ENCODE assay signal across 17 cellular contexts in genomic region chr3:88589131-88589530, GRCh38.
DNase-seq lines count a peak whose midpoint lies in the region; TF ChIP-seq lines count a peak whose summit lies in the region.
"Had no signal": no experiment of that assay in that cellular context is flagged by ENCODE, and none has a peak within 500 bp of the region (broad histone marks: within the 10 kb centered on the region; RNA-seq: fewer than 3 reads in every experiment).

No MANE protein-coding gene starts in this region.

- no peak overlapping the region for H3K4me3 ChIP-seq in HUES64 (ENCODE audit: low read length)
- no peak overlapping the region for H3K4me3 ChIP-seq in kidney epithelial cell (ENCODE audit: low read depth, low read length)
- no peak overlapping the region for H3K4me3 ChIP-seq in skeletal muscle cell (ENCODE audit: low read depth, low read length)
- H3K4me3 ChIP-seq: GM23248 had no signal

- peak; percentile 36 for DNase-seq in astrocyte of the hippocampus (ENCODE audit: low read depth, low spot score)
- DNase-seq in kidney epithelial cell (ENCODE audit: low read depth), result peak; percentile 7
- peak; percentile 3 for DNase-seq in skeletal muscle cell (ENCODE audit: low read depth)
- no peak for DNase-seq in GM20000 (ENCODE audit: low spot score)
- DNase-seq in SHP77 treated with DMSO at 0.1 percent for 48 hours (lab: John Stamatoyannopoulos, UW), result no peak
- no peak for DNase-seq in NCI-H187 treated with DMSO at 0.1 percent for 48 hours (lab: John Stamatoyannopoulos, UW)
- DNase-seq: BE2C; CD4-positive, alpha-beta memory T cell; DMS79 treated with DMSO at 0.1 percent for 48 hours; GM23248; KBM-7; NCI-H1048; NCI-H1436 treated with DMSO at 0.1 percent for 48 hours; NCI-H2081 treated with DMSO at 0.1 percent for 48 hours; NCI-H524 treated with DMSO at 0.1 percent for 48 hours; SIG-M5 had no signal

- H3K27me3 ChIP-seq in HUES64 (ENCODE audit: insufficient read depth, low read length) (no peaks in the 10 kb centered on the region), kidney epithelial cell (ENCODE audit: control insufficient read depth, insufficient read depth, low read length) (no peaks in the 10 kb centered on the region)
- H3K27me3 ChIP-seq: BE2C had no signal

- no peak for TF ChIP-seq CTCF in kidney epithelial cell (IDR thresholded peaks at IDR 0.05; ENCODE audit: insufficient read depth, low read length, poor library complexity, severe bottlenecking)
- no peak for TF ChIP-seq CTCF in GM20000 (IDR thresholded peaks at IDR 0.05; ENCODE audit: extremely low read depth, missing control alignments)

- H3K9me3 ChIP-seq in HUES64 (ENCODE audit: insufficient read depth, low read depth, low read length), result no peaks in the 10 kb centered on the region
- H3K9me3 ChIP-seq: BE2C had no signal

- peaks cover 20% of the 10 kb centered on the region for H3K4me1 ChIP-seq in HUES64 (ENCODE audit: insufficient read depth, low read length)
- H3K4me1 ChIP-seq: BE2C had no signal

- peak overlapping the region; percentile 13; the same call in 1 of the 2 replicates for H3K27ac ChIP-seq in HUES64 (ENCODE audit: low read depth, low read length)
- H3K27ac ChIP-seq: GM23248 had no signal

- WGBS in HUES64, result 84% methylated on average over 2 of the region's 2 CpGs

- H3K9ac ChIP-seq in HUES64 (ENCODE audit: low read depth, low read length), result no peak overlapping the region
- H3K9ac ChIP-seq: GM23248 had no signal

- no peaks in the 10 kb centered on the region for H3K36me3 ChIP-seq in HUES64 (ENCODE audit: insufficient read depth, low read length)
- H3K36me3 ChIP-seq in kidney epithelial cell (ENCODE audit: control insufficient read depth, insufficient read depth, low read length), result no peaks in the 10 kb centered on the region
- H3K36me3 ChIP-seq: BE2C had no signal

Comparison
In these comparisons a context has a peak if more than half of its experiments do, and no peak if none do; other contexts are left out.
1. DNase-seq: peak in astrocyte of the hippocampus (single experiment), kidney epithelial cell (single experiment) and skeletal muscle cell (single experiment); none in GM20000 (single experiment), SHP77 treated with DMSO at 0.1 percent for 48 hours (single experiment) and NCI-H187 treated with DMSO at 0.1 percent for 48 hours (single experiment).